ENCODE assay signal across 8 cellular contexts in genomic region chr2:236696866-236697265, GRCh38.
"Had no signal": no experiment of that assay in that cellular context is flagged by ENCODE, and none has a peak within 500 bp of the region (broad histone marks: within the 10 kb centered on the region; RNA-seq: fewer than 3 reads in every experiment).

No MANE protein-coding gene starts in this region.

- H3K36me3 ChIP-seq: HAP-1 had no signal

- H3K4me3 ChIP-seq: GM23248, GM23338, HAP-1 had no signal

- H3K4me1 ChIP-seq: HAP-1 had no signal

- H3K27ac ChIP-seq: GM23248 had no signal

- H3K9me3 ChIP-seq: HAP-1 had no signal

- DNase-seq: GM23248, GOT3, H7, H9, HCEC 1CT, HFFc6 had no signal
